Comparison of ENCODE assay signal across 8 cellular contexts in the genomic region with DNA sequence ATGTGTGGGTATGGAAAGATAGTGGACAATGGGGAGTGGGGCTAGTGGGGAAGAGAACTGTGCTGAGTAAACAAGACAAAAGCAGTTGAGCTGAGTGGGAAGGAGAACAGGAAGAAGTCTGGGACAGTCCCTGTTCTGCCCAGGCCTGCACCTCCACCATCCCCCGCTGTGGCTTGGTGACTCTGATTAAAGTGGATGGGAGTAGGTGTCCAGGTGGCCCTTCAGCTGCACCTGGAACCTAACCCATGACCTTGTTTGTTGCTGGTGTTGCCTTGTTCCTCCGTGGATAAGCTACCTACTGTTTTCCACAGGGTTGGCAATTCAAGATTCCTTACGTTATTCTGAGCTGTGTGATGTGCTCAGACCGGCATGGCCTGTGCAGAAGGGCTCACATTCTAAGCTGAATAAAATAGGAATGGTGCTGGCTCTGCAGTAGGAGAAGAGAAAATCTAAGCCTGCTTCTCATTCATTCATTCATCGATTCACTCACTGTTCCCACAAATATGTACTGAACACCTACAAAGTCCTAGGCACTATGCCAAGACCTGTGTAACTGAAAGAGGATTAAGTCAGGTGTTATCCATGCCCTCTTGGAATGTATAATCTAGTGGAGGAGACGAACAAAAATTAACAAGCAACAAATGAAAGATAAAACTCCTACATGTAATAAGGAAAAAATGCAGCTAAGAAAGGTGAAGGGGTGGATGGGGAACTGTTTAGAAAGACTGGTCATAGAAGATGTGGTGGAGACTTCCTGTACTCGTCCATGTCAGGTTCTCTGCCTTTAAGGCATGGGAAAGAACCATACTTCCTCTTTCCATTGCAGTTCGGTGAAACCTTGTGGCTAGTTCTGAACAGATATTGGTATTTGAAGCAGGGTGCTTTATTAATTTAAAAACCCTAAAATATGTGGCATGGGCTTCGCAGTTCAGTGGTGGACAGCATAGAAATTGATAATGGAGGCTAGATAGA. TPM values are rescaled to one million over a fixed set of nuclear protein-coding genes. Genes with fewer than 3 reads are reported as not detected.
DNase-seq lines count a peak whose midpoint lies in the region; ATAC-seq, FAIRE-seq and TF ChIP-seq lines count a peak whose summit lies in the region.

No MANE protein-coding gene starts in this region.

- TF ChIP-seq CTCF in astrocyte (IDR thresholded peaks at IDR 0.05; ENCODE audit: insufficient read depth, low read depth, low read length) (no peak), neural progenitor cell (IDR thresholded peaks at IDR 0.05) (no peak)

- H3K4me3 Mint-ChIP-seq in astrocyte (ENCODE audit: unreplicated experiment): no peak overlapping the region
- no peak overlapping the region for H3K4me3 Mint-ChIP-seq in neural progenitor cell

- H3K36me3 Mint-ChIP-seq in astrocyte (ENCODE audit: low read depth, unreplicated experiment) (no peaks in the 10 kb centered on the region), neural progenitor cell (no peaks in the 10 kb centered on the region)

- ATAC-seq in GM21360 (IDR thresholded peaks at IDR 0.05; ENCODE audit: unreplicated experiment): peak; percentile 95
- ATAC-seq in HG03469 (IDR thresholded peaks at IDR 0.05; ENCODE audit: unreplicated experiment): peak; percentile 97

- H3K4me1 Mint-ChIP-seq in astrocyte (ENCODE audit: low read depth, unreplicated experiment): peaks cover 22% of the 10 kb centered on the region
- H3K4me1 Mint-ChIP-seq in neural progenitor cell: no peaks in the 10 kb centered on the region

- H3K9me3 Mint-ChIP-seq in astrocyte (ENCODE audit: unreplicated experiment) (no peaks in the 10 kb centered on the region), neural progenitor cell (no peaks in the 10 kb centered on the region)

- H4K20me1 ChIP-seq in astrocyte (ENCODE audit: insufficient read depth, low read length) (no peaks in the 10 kb centered on the region), neural progenitor cell (ENCODE audit: low read depth) (no peaks in the 10 kb centered on the region)

- peak overlapping the region; percentile 59 for H3K27ac Mint-ChIP-seq in astrocyte (ENCODE audit: unreplicated experiment)
- H3K27ac Mint-ChIP-seq in neural progenitor cell: no peak overlapping the region

- H3F3A ChIP-seq in neural progenitor cell (ENCODE audit: low read depth): no peaks in the 10 kb centered on the region

- H3K27me3 Mint-ChIP-seq in astrocyte (ENCODE audit: low read depth, unreplicated experiment) (no peaks in the 10 kb centered on the region), neural progenitor cell (ENCODE audit: insufficient read depth, low read depth) (no peaks in the 10 kb centered on the region)

- no peaks in the 10 kb centered on the region for H3K27me3 ChIP-seq in astrocyte (ENCODE audit: insufficient read depth, low read length)
- no peaks in the 10 kb centered on the region for H3K27me3 ChIP-seq in neural progenitor cell

- H3K27ac ChIP-seq in astrocyte (ENCODE audit: low read depth, low read length) (no peak overlapping the region), neural progenitor cell (no peak overlapping the region)

- H3K4me2 ChIP-seq in astrocyte (ENCODE audit: low read length): no peak overlapping the region
- no peak overlapping the region for H3K4me2 ChIP-seq in neural progenitor cell

- no peak overlapping the region for H2AFZ ChIP-seq in astrocyte (ENCODE audit: low read depth, low read length)
- H2AFZ ChIP-seq in neural progenitor cell (replicated peaks): no peak overlapping the region

- H3K9me3 ChIP-seq in astrocyte (ENCODE audit: insufficient read depth, low read depth, low read length): no peaks in the 10 kb centered on the region
- H3K9me3 ChIP-seq in neural progenitor cell (ENCODE audit: low read depth): no peaks in the 10 kb centered on the region

- no peak overlapping the region for H3K4me3 ChIP-seq in astrocyte (ENCODE audit: insufficient read depth, low read depth, low read length)
- no peak overlapping the region for H3K4me3 ChIP-seq in neural progenitor cell

- H3K36me3 ChIP-seq in astrocyte (ENCODE audit: insufficient read depth, low read length) (no peaks in the 10 kb centered on the region), neural progenitor cell (no peaks in the 10 kb centered on the region)

- H3K79me2 ChIP-seq in astrocyte (ENCODE audit: insufficient read depth, low read length) (no peaks in the 10 kb centered on the region), neural progenitor cell (ENCODE audit: low read depth) (no peaks in the 10 kb centered on the region)

- H3K4me1 ChIP-seq in astrocyte (ENCODE audit: insufficient read depth, low read length) (peaks cover 17% of the 10 kb centered on the region), neural progenitor cell (no peaks in the 10 kb centered on the region)

- peak; percentile 68 for DNase-seq in GDM1 (lab: John Stamatoyannopoulos, UW)
- DNase-seq in astrocyte (ENCODE audit: low read depth): no peak
- no peak for DNase-seq in amygdala (lab: John Stamatoyannopoulos, UW)
- no peak for DNase-seq in neural progenitor cell (ENCODE audit: low spot score)
- DNase-seq in NCI-H1930 (lab: John Stamatoyannopoulos, UW): no peak
- DNase-seq in cortex of kidney (lab: John Stamatoyannopoulos, UW): no peak

- H3K9ac ChIP-seq in astrocyte (ENCODE audit: low read length) (no peak overlapping the region), neural progenitor cell (no peak overlapping the region)

- peak; percentile 80 for FAIRE-seq in astrocyte (lab: Jason Lieb, UNC)

RNA-seq across cellular contexts. Expression of gene CALHM6, which starts 10.1 kb away (rescaled TPM):
- total RNA-seq in astrocyte: not detected in 2 replicates
- 1.3 TPM in 1 of 2 replicates, not detected in the other for total RNA-seq in neural progenitor cell (ENCODE audit: low replicate concordance)
